ENCODE assay signal across 16 cellular contexts in genomic region chr19:15810335-15810734, GRCh38. TPM values are rescaled to one million over a fixed set of nuclear protein-coding genes. Genes with fewer than 3 reads are reported as not detected.
DNase-seq lines count a peak whose midpoint lies in the region; ATAC-seq and TF ChIP-seq lines count a peak whose summit lies in the region.
"Had no signal": no experiment of that assay in that cellular context is flagged by ENCODE, and none has a peak within 500 bp of the region (broad histone marks: within the 10 kb centered on the region; RNA-seq: fewer than 3 reads in every experiment).

No MANE protein-coding gene starts in this region.

- H3K4me1 ChIP-seq in OCI-LY7 (ENCODE audit: insufficient read depth, low read length, poor library complexity, severe bottlenecking): peaks cover 8% of the 10 kb centered on the region
- peaks cover 0 to 3% (median 0%) of the 10 kb centered on the region in 4 donors for H3K4me1 ChIP-seq in esophagus muscularis mucosa
- H3K4me1 ChIP-seq in upper lobe of right lung: no peaks in the 10 kb centered on the region
- no peaks in the 10 kb centered on the region for H3K4me1 ChIP-seq in effector memory CD4-positive, alpha-beta T cell (ENCODE audit: control insufficient read depth, insufficient read depth, low read length, poor library complexity, severe bottlenecking)
- H3K4me1 ChIP-seq in H9 (ENCODE audit: insufficient read depth, low read length): no peaks in the 10 kb centered on the region

- H3T11ph ChIP-seq in H9 (ENCODE audit: low read length): no peak overlapping the region

- H2BK20ac ChIP-seq in H9 (ENCODE audit: low read depth, low read length, poor library complexity, severe bottlenecking): no peak overlapping the region

- H3K27me3 Mint-ChIP-seq in H9 (ENCODE audit: low read depth): peaks cover 5% of the 10 kb centered on the region; the same call in 1 of the 2 replicates

- no peak overlapping the region for H3K27ac Mint-ChIP-seq in H9
- H3K27ac Mint-ChIP-seq: activated naive CD4-positive, alpha-beta T cell treated with anti-CD3 and anti-CD28 coated beads for 36 hours; dendritic cell treated with granulocyte-macrophage colony-stimulating factor and Interleukin-4, amounts not matched to agents 40 ng/mL and 50 ng/mL, for 4 days had no signal

- intact Hi-C loops in OCI-LY7 (cut with micrococcal nuclease; ENCODE audit: unreplicated experiment): no loop called here
- intact Hi-C loops in esophagus muscularis mucosa (cut with DNase I): loop anchor here (2.0 kb wide), 1 partner anchor 182 kb away; no protein-coding TSS in a partner anchor
- intact Hi-C loops in upper lobe of right lung (cut with DNase I): no loop called here

- no peaks in the 10 kb centered on the region for H3K79me1 ChIP-seq in H9 (ENCODE audit: insufficient read depth, low read depth, low read length, poor library complexity, severe bottlenecking)

- peaks cover 7 to 22% (median 15%) of the 10 kb centered on the region in 3 experiments; a peak in 6 of 7 replicates for H3K36me3 Mint-ChIP-seq in H9 (ENCODE audit: insufficient read depth in 1 of 3, low read depth in 3 of 3)

- POLR2A ChIA-PET in OCI-LY7 (lab: Charles Lee): interaction anchor here (1.0 to 1.2 kb wide), 2 partner anchors 16 to 26 kb away, joined by 4 read pairs; no protein-coding TSS in a partner anchor

- H2BK15ac ChIP-seq in H9 (ENCODE audit: low read depth, low read length): no peak overlapping the region

- TF ChIP-seq POLR2A in esophagus muscularis mucosa (IDR thresholded peaks at IDR 0.05; ENCODE audit: low read depth): no peak

- no peaks in the 10 kb centered on the region for H3K23me2 ChIP-seq in H9 (ENCODE audit: insufficient read length, low read depth, low read length, poor library complexity, severe bottlenecking)

- H3K27ac ChIP-seq in OCI-LY7 (ENCODE audit: low read depth, low read length, poor library complexity, severe bottlenecking) (no peak overlapping the region), esophagus muscularis mucosa (replicated peaks in 1 of 4) (no peak overlapping the region), upper lobe of right lung (no peak overlapping the region), H9 (ENCODE audit: insufficient read length, low read depth, low read length) (no peak overlapping the region)
- H3K27ac ChIP-seq in effector memory CD4-positive, alpha-beta T cell (ENCODE audit: insufficient read depth, low read length, poor library complexity, severe bottlenecking): no peak overlapping the region
- H3K27ac ChIP-seq: neutrophil, thoracic aorta had no signal

- peak; percentile 74 for TF ChIP-seq CTCF in OCI-LY7 (conservative IDR thresholded peaks at IDR 0.05; ENCODE audit: low read length)
- TF ChIP-seq CTCF in esophagus muscularis mucosa (IDR thresholded peaks at IDR 0.05): peak; percentile 40 to 52 (median 45)
- peak; percentile 31 for TF ChIP-seq CTCF in upper lobe of right lung (IDR thresholded peaks at IDR 0.05)
- TF ChIP-seq CTCF in H9 (conservative IDR thresholded peaks at IDR 0.05): no peak

- no peak overlapping the region for H2BK12ac ChIP-seq in H9 (ENCODE audit: insufficient read length, low read depth, low read length)

- DNase-seq in SHP77 (lab: John Stamatoyannopoulos, UW): peak; percentile 15 to 17
- DNase-seq in SHP77 treated with DMSO at 0.1 percent for 48 hours (lab: John Stamatoyannopoulos, UW): no peak
- peak; percentile 54 for DNase-seq in OCI-LY7 (ENCODE audit: low spot score)
- DNase-seq in esophagus muscularis mucosa (ENCODE audit: extremely low spot score): no peak
- no peak for DNase-seq in upper lobe of right lung
- DNase-seq in effector memory CD4-positive, alpha-beta T cell: no peak
- no peak for DNase-seq in H9
- DNase-seq: ACHN; activated naive CD4-positive, alpha-beta T cell treated with anti-CD3 and anti-CD28 coated beads for 36 hours; IMR-90; NCI-H82; stimulated activated CD4-positive, alpha-beta T cell treated with anti-CD3 and anti-CD28 coated beads, Interleukin-2, amount 100 ng/mL, for 48 hours had no signal

- no peak overlapping the region for H3K4me3 Mint-ChIP-seq in H9
- H3K4me3 Mint-ChIP-seq: activated naive CD4-positive, alpha-beta T cell treated with anti-CD3 and anti-CD28 coated beads for 36 hours; dendritic cell treated with granulocyte-macrophage colony-stimulating factor and Interleukin-4, amounts not matched to agents 40 ng/mL and 50 ng/mL, for 4 days had no signal

- H3K4me1 Mint-ChIP-seq in H9: no peaks in the 10 kb centered on the region

- CTCF ChIA-PET in OCI-LY7 (lab: Charles Lee; ENCODE audit: unreplicated experiment): no interaction called here

- H3K27me3 ChIP-seq in esophagus muscularis mucosa (peaks cover 0 to 60% (median 0%) of the 10 kb centered on the region in 4 donors), upper lobe of right lung (no peaks in the 10 kb centered on the region), H9 (ENCODE audit: insufficient read depth, low read length) (no peaks in the 10 kb centered on the region)
- H3K27me3 ChIP-seq in effector memory CD4-positive, alpha-beta T cell (replicated peaks; ENCODE audit: control insufficient read depth, insufficient read depth, low read length, poor library complexity, severe bottlenecking): no peaks in the 10 kb centered on the region

- no peak overlapping the region for H2BK120ac ChIP-seq in H9 (ENCODE audit: low read depth, low read length, poor library complexity, severe bottlenecking)

- H3K56ac ChIP-seq in H9 (ENCODE audit: insufficient read length, low read depth, low read length): no peak overlapping the region

- no peak overlapping the region for H2AK5ac ChIP-seq in H9 (ENCODE audit: insufficient read length, low read length)

- TF ChIP-seq EP300 in esophagus muscularis mucosa (IDR thresholded peaks at IDR 0.05): no peak

- H4K20me1 ChIP-seq in OCI-LY7 (ENCODE audit: insufficient read depth, low read length): no peaks in the 10 kb centered on the region
- H4K20me1 ChIP-seq in H9 (ENCODE audit: control insufficient read depth, insufficient read depth, insufficient read length): no peaks in the 10 kb centered on the region

- no peaks in the 10 kb centered on the region for H3K9me2 ChIP-seq in OCI-LY7 (ENCODE audit: insufficient read depth, low read length)

- H4K5ac ChIP-seq in H9 (ENCODE audit: insufficient read length, low read depth, low read length): no peak overlapping the region

- H3K23ac ChIP-seq in H9 (ENCODE audit: insufficient read length, low read depth, low read length): no peak overlapping the region

- no peaks in the 10 kb centered on the region for H3K36me3 ChIP-seq in OCI-LY7 (ENCODE audit: insufficient read depth, low read length)
- H3K36me3 ChIP-seq in esophagus muscularis mucosa: no peaks in the 10 kb centered on the region
- no peaks in the 10 kb centered on the region for H3K36me3 ChIP-seq in upper lobe of right lung
- no peaks in the 10 kb centered on the region for H3K36me3 ChIP-seq in effector memory CD4-positive, alpha-beta T cell (ENCODE audit: control insufficient read depth, insufficient read depth, low read length)
- H3K36me3 ChIP-seq: neutrophil, thoracic aorta had no signal

- H2BK5ac ChIP-seq in H9 (ENCODE audit: insufficient read length, low read length): no peak overlapping the region

- peaks cover 86 to 95% of the 10 kb centered on the region in 2 experiments for H3K9me3 Mint-ChIP-seq in H9
- H3K9me3 Mint-ChIP-seq: activated naive CD4-positive, alpha-beta T cell treated with anti-CD3 and anti-CD28 coated beads for 36 hours; dendritic cell treated with granulocyte-macrophage colony-stimulating factor and Interleukin-4, amounts not matched to agents 40 ng/mL and 50 ng/mL, for 4 days had no signal

- H3K4me2 ChIP-seq in OCI-LY7 (ENCODE audit: low read length) (peak overlapping the region; percentile 56), H9 (ENCODE audit: insufficient read depth, insufficient read length, low read length) (no peak overlapping the region)

- no peak overlapping the region for H3K14ac ChIP-seq in H9 (ENCODE audit: insufficient read depth, low read length)

- H3K4me3 ChIP-seq in OCI-LY7 (ENCODE audit: low read depth, low read length, poor library complexity, severe bottlenecking) (peak overlapping the region; percentile 4), esophagus muscularis mucosa (no peak overlapping the region), upper lobe of right lung (no peak overlapping the region)
- H3K4me3 ChIP-seq in effector memory CD4-positive, alpha-beta T cell (ENCODE audit: insufficient read depth, low read depth, low read length, poor library complexity, severe bottlenecking): no peak overlapping the region
- H3K4me3 ChIP-seq: thoracic aorta had no signal

- H3K18ac ChIP-seq in H9 (ENCODE audit: insufficient read length, low read depth, low read length): no peak overlapping the region

- ATAC-seq in upper lobe of right lung: no peak
- ATAC-seq in HG02678 (IDR thresholded peaks at IDR 0.05; ENCODE audit: unreplicated experiment): no peak

- no peak overlapping the region for H3K4ac ChIP-seq in H9 (ENCODE audit: low read depth, low read length)

- no peak overlapping the region for H4K91ac ChIP-seq in H9 (ENCODE audit: insufficient read length, low read depth, low read length)

- no peak overlapping the region for H4K8ac ChIP-seq in H9 (replicated peaks; ENCODE audit: insufficient read length, low read depth, low read length)

- BruUV-seq in OCI-LY7 (replicated peaks; lab: Mats Ljungman, UMichigan): no TSS peak

- H3K79me2 ChIP-seq in OCI-LY7 (ENCODE audit: insufficient read depth, low read depth, low read length): no peaks in the 10 kb centered on the region
- no peaks in the 10 kb centered on the region for H3K79me2 ChIP-seq in H9 (ENCODE audit: insufficient read depth, low read length)

- 21% methylated on average over 7 of the region's 7 CpGs for WGBS in esophagus muscularis mucosa
- no CpG with 5 or more reads among the region's 7 CpGs for WGBS in H9 (ENCODE audit: extremely low coverage, insufficient read length, low lambda C conversion rate)

- H3K9ac ChIP-seq in H9 (ENCODE audit: extremely low read depth, insufficient read length, low read length): no peak overlapping the region

- peak overlapping the region; percentile 77 for H2AFZ ChIP-seq in OCI-LY7 (ENCODE audit: low read length)
- H2AFZ ChIP-seq in H9 (ENCODE audit: low read length): no peak overlapping the region

- no peaks in the 10 kb centered on the region for H3K9me3 ChIP-seq in OCI-LY7 (ENCODE audit: low read length)
- no peaks in the 10 kb centered on the region for H3K9me3 ChIP-seq in esophagus muscularis mucosa
- no peaks in the 10 kb centered on the region for H3K9me3 ChIP-seq in upper lobe of right lung
- no peaks in the 10 kb centered on the region for H3K9me3 ChIP-seq in effector memory CD4-positive, alpha-beta T cell (ENCODE audit: control insufficient read depth, low read length)
- peaks cover 96% of the 10 kb centered on the region for H3K9me3 ChIP-seq in H9 (ENCODE audit: control insufficient read depth, low read depth, low read length)
- H3K9me3 ChIP-seq: neutrophil, thoracic aorta had no signal

RNA-seq across cellular contexts. Expression of gene OR10H1, which starts 5.1 kb away (rescaled TPM):
- not detected in 2 replicates for total RNA-seq in OCI-LY7 (2014; rRNA removed; shearing (Covaris generic))
- total RNA-seq in OCI-LY7 (2022): 0.11 TPM in 1 of 2 replicates, not detected in the other
- not detected for total RNA-seq in esophagus muscularis mucosa
- total RNA-seq in upper lobe of right lung: not detected
- total RNA-seq in H9 (2021): not detected in 2 replicates
- total RNA-seq: activated naive CD4-positive, alpha-beta T cell treated with anti-CD3 and anti-CD28 coated beads for 36 hours; IMR-90; thoracic aorta had no signal

RNA-seq across cellular contexts. Expression of gene OR10H5, which starts 22.9 kb away (rescaled TPM):
- not detected in 2 replicates for total RNA-seq in OCI-LY7 (2014; rRNA removed; shearing (Covaris generic))
- total RNA-seq in OCI-LY7 (2022) (not detected in 2 replicates), esophagus muscularis mucosa (under 1 TPM in 1 of 4 donors, not detected in 3; 0.06 TPM), upper lobe of right lung (not detected), H9 (2021) (not detected in 2 replicates)
- total RNA-seq: activated naive CD4-positive, alpha-beta T cell treated with anti-CD3 and anti-CD28 coated beads for 36 hours; IMR-90; thoracic aorta had no signal

Comparison
In these comparisons a context has a peak if more than half of its experiments do, and no peak if none do; other contexts are left out.
1. DNase-seq: peak in SHP77 (2 of 2) and OCI-LY7 (single experiment); none in SHP77 treated with DMSO at 0.1 percent for 48 hours (single experiment), esophagus muscularis mucosa (single experiment), upper lobe of right lung (single experiment), effector memory CD4-positive, alpha-beta T cell (0 of 3) and H9 (single experiment).